ENCODE assay signal across 24 cellular contexts in the genomic region with DNA sequence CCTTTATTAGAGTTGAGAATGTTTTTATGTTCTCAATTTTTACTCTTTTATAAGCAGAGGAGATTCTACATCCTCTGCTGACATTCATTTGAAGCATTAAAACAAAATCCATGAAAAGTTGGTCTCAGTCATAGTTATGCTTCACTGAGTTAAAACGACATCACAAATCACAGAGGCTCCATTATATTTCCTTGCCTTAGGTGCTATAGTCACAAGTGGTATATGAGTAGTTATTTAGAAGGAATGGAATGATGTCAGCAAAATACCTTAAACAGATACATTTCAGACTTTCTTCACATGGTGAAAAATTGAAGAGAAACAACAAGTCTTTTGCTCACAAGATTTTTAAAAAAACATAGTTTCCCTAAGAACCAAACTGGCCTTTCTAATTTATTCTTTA.
"Had no signal": no experiment of that assay in that cellular context is flagged by ENCODE, and none has a peak within 500 bp of the region (broad histone marks: within the 10 kb centered on the region; RNA-seq: fewer than 3 reads in every experiment).

No MANE protein-coding gene starts in this region.

- H3K27ac Mint-ChIP-seq: activated CD4-positive, alpha-beta T cell treated with anti-CD3 and anti-CD28 coated beads, Interleukin-2, amount 10 ng/mL, durations not matched to agents 24 days and 14 days; activated CD8-positive, alpha-beta memory T cell treated with anti-CD3 and anti-CD28 coated beads, Interleukin-2, amount 10 ng/mL, durations not matched to agents 7 days and 5 days; activated naive CD4-positive, alpha-beta T cell treated with anti-CD3 and anti-CD28 coated beads, Interleukin-2, amount 50 U/mL, for 24 hours; activated T-cell treated with anti-CD3 and anti-CD28 coated beads, Interleukin-2, amount 50 U/mL, for 24 hours; activated T-helper 1 cell treated with anti-CD3 and anti-CD28 coated beads, Interleukin-12 subunit alpha, Interleukin-12 subunit beta, Interleukin-2, Interleukin-4 antibody, amounts not matched to agents 30 ng/mL and 10 ng/mL and 1 ng/mL, durations not matched to agents 14 hours and 24 hours and 36 hours; WTC11 had no signal

- H3K36me3 Mint-ChIP-seq: activated CD8-positive, alpha-beta memory T cell treated with anti-CD3 and anti-CD28 coated beads, Interleukin-2, amount 10 ng/mL, durations not matched to agents 7 days and 5 days; WTC11 had no signal

- DNase-seq: activated CD4-positive, alpha-beta T cell treated with anti-CD3 and anti-CD28 coated beads, Interleukin-2, amount 10 ng/mL, durations not matched to agents 24 days and 14 days; activated CD4-positive, alpha-beta T cell treated with anti-CD3 and anti-CD28 coated beads, Interleukin-2, amount 50 U/mL, for 48 hours; activated CD4-positive, CD25-positive, alpha-beta regulatory T cell treated with anti-CD3 and anti-CD28 coated beads, Interleukin-2, amount 50 U/mL, for 72 hours; activated CD8-positive, alpha-beta memory T cell treated with anti-CD3 and anti-CD28 coated beads, Interleukin-2, amount 10 ng/mL, durations not matched to agents 7 days and 5 days; activated effector memory CD4-positive, alpha-beta T cell treated with Interleukin-2 at 50 U/mL for 16 hours; activated naive CD4-positive, alpha-beta T cell; activated T-cell treated with anti-CD3 and anti-CD28 coated beads, Interleukin-2, amount 50 U/mL, for 24 hours; aorta; central memory CD4-positive, alpha-beta T cell; MG63; NCI-H1105 treated with DMSO at 0.1 percent for 48 hours; NCI-H1436 treated with DMSO at 0.1 percent for 48 hours; NCI-H187; NCI-H2081 treated with DMSO at 0.1 percent for 48 hours; NCI-H510A treated with DMSO at 0.1 percent for 48 hours; Peyer's patch; Right ventricle myocardium superior; SJCRH30; SW 1271 had no signal

- H3K4me1 Mint-ChIP-seq: activated CD4-positive, alpha-beta T cell treated with anti-CD3 and anti-CD28 coated beads, Interleukin-2, amount 10 ng/mL, durations not matched to agents 24 days and 14 days; activated CD8-positive, alpha-beta memory T cell treated with anti-CD3 and anti-CD28 coated beads, Interleukin-2, amount 10 ng/mL, durations not matched to agents 7 days and 5 days; activated naive CD4-positive, alpha-beta T cell treated with anti-CD3 and anti-CD28 coated beads, Interleukin-2, amount 50 U/mL, for 24 hours had no signal

- H3K9me3 ChIP-seq: breast epithelium, MG63, Peyer's patch, SJCRH30 had no signal

- H3K36me3 ChIP-seq: breast epithelium, MG63, Peyer's patch, SJCRH30 had no signal

- H3K4me1 ChIP-seq: breast epithelium, Peyer's patch, SJCRH30 had no signal

- H3K27me3 ChIP-seq: breast epithelium, Peyer's patch, SJCRH30 had no signal

- H3K4me3 ChIP-seq: breast epithelium, MG63, Peyer's patch, SJCRH30 had no signal

- H3K4me3 Mint-ChIP-seq: activated CD4-positive, alpha-beta T cell treated with anti-CD3 and anti-CD28 coated beads, Interleukin-2, amount 10 ng/mL, durations not matched to agents 24 days and 14 days; activated CD8-positive, alpha-beta memory T cell treated with anti-CD3 and anti-CD28 coated beads, Interleukin-2, amount 10 ng/mL, durations not matched to agents 7 days and 5 days; activated naive CD4-positive, alpha-beta T cell treated with anti-CD3 and anti-CD28 coated beads, Interleukin-2, amount 50 U/mL, for 24 hours; activated T-cell treated with anti-CD3 and anti-CD28 coated beads, Interleukin-2, amount 50 U/mL, for 24 hours; activated T-helper 1 cell treated with anti-CD3 and anti-CD28 coated beads, Interleukin-12 subunit alpha, Interleukin-12 subunit beta, Interleukin-2, Interleukin-4 antibody, amounts not matched to agents 30 ng/mL and 10 ng/mL and 1 ng/mL, durations not matched to agents 14 hours and 24 hours and 36 hours; WTC11 had no signal

- H3K9me3 Mint-ChIP-seq: activated CD4-positive, alpha-beta T cell treated with anti-CD3 and anti-CD28 coated beads, Interleukin-2, amount 10 ng/mL, durations not matched to agents 24 days and 14 days; activated naive CD4-positive, alpha-beta T cell treated with anti-CD3 and anti-CD28 coated beads, Interleukin-2, amount 50 U/mL, for 24 hours; activated T-cell treated with anti-CD3 and anti-CD28 coated beads, Interleukin-2, amount 50 U/mL, for 24 hours; activated T-helper 1 cell treated with anti-CD3 and anti-CD28 coated beads, Interleukin-12 subunit alpha, Interleukin-12 subunit beta, Interleukin-2, Interleukin-4 antibody, amounts not matched to agents 30 ng/mL and 10 ng/mL and 1 ng/mL, durations not matched to agents 14 hours and 24 hours and 36 hours had no signal

- H3K27ac ChIP-seq: breast epithelium, Peyer's patch, RWPE1, SJCRH30 had no signal
